ENCODE assay signal across 9 cellular contexts in genomic region chr7:79451580-79451979, GRCh38. TPM values are rescaled to one million over a fixed set of nuclear protein-coding genes. Genes with fewer than 3 reads are reported as not detected.
DNase-seq lines count a peak whose midpoint lies in the region; ATAC-seq, FAIRE-seq and TF ChIP-seq lines count a peak whose summit lies in the region.
"Had no signal": no experiment of that assay in that cellular context is flagged by ENCODE, and none has a peak within 500 bp of the region (broad histone marks: within the 10 kb centered on the region; RNA-seq: fewer than 3 reads in every experiment).

No MANE protein-coding gene starts in this region.

- TF ChIP-seq POLR2A in H54 (IDR thresholded peaks at IDR 0.05; ENCODE audit: low read depth, low read length): no peak

- WGBS in trophoblast cell (ENCODE audit: extremely low coverage, insufficient coverage, insufficient read length): no CpG with 5 or more reads among the region's 8 CpGs

- no peak overlapping the region for H2AK5ac ChIP-seq in trophoblast cell (ENCODE audit: low read length)

- H3K27ac ChIP-seq in CD4-positive, CD25-positive, alpha-beta regulatory T cell (ENCODE audit: insufficient read depth, low read length, poor library complexity, severe bottlenecking): no peak overlapping the region
- no peak overlapping the region for H3K27ac ChIP-seq in trophoblast cell (ENCODE audit: low read depth, low read length)

- no peak overlapping the region for H3K18ac ChIP-seq in trophoblast cell (ENCODE audit: low read length)

- POLR2A ChIA-PET in T-cell (lab: Charles Lee): no interaction called here

- peaks cover 0 to 13% (median 2%) of the 10 kb centered on the region in 4 donors for H3K4me1 Mint-ChIP-seq in CD4-positive, CD25-positive, alpha-beta regulatory T cell
- H3K4me1 Mint-ChIP-seq in T-cell: peaks cover 0 to 19% (median 2%) of the 10 kb centered on the region in 3 donors

- CTCF ChIA-PET in T-cell (lab: Charles Lee): interaction anchor here in 1 of 2 donors (0.6 kb wide), 1 partner anchor 576 kb away, joined by 3 read pairs; no protein-coding TSS in a partner anchor

- FAIRE-seq in H54 (lab: Jason Lieb, UNC): no peak
- FAIRE-seq: G401.6 had no signal

- H3K9me3 Mint-ChIP-seq in CD4-positive, CD25-positive, alpha-beta regulatory T cell: peaks cover 0 to 6% (median 3%) of the 10 kb centered on the region in 7 donors
- H3K9me3 Mint-ChIP-seq in T-cell: peaks cover 0 to 3% (median 0%) of the 10 kb centered on the region in 3 donors
- peaks cover 4 to 12% of the 10 kb centered on the region in 2 donors for H3K9me3 Mint-ChIP-seq in activated naive CD4-positive, alpha-beta T cell treated with anti-CD3 and anti-CD28 coated beads, Interleukin-2, amount 50 U/mL, for 72 hours

- no peak for ATAC-seq in CD4-positive, CD25-positive, alpha-beta regulatory T cell (ENCODE audit: low read depth in 2 of 2)
- ATAC-seq in T-cell (replicated peaks in 1 of 4): no peak
- no peak for ATAC-seq in activated naive CD4-positive, alpha-beta T cell treated with anti-CD3 and anti-CD28 coated beads, Interleukin-2, amount 50 U/mL, for 72 hours

- H3K36me3 Mint-ChIP-seq in CD4-positive, CD25-positive, alpha-beta regulatory T cell: no peaks in the 10 kb centered on the region
- no peaks in the 10 kb centered on the region for H3K36me3 Mint-ChIP-seq in T-cell
- H3K36me3 Mint-ChIP-seq in activated naive CD4-positive, alpha-beta T cell treated with anti-CD3 and anti-CD28 coated beads, Interleukin-2, amount 50 U/mL, for 72 hours: peaks cover 21% of the 10 kb centered on the region in 2 donors

- DNase-seq in CD4-positive, CD25-positive, alpha-beta regulatory T cell: no peak
- DNase-seq in T-cell (no peak), foreskin fibroblast (no peak), trophoblast cell (peak in 1 of 2 donors; percentile 41), NCI-H510A (lab: John Stamatoyannopoulos, UW) (no peak), H54 (ENCODE audit: insufficient read length, low spot score) (no peak), HT-29 (ENCODE audit: low spot score) (no peak)
- DNase-seq in activated naive CD4-positive, alpha-beta T cell treated with anti-CD3 and anti-CD28 coated beads, Interleukin-2, amount 50 U/mL, for 72 hours (ENCODE audit: low spot score in 2 of 2): no peak

- H3K27ac Mint-ChIP-seq in CD4-positive, CD25-positive, alpha-beta regulatory T cell: peak overlapping the region in 1 of 3 donors; percentile 58
- H3K27ac Mint-ChIP-seq in T-cell: no peak overlapping the region
- no peak overlapping the region for H3K27ac Mint-ChIP-seq in activated naive CD4-positive, alpha-beta T cell treated with anti-CD3 and anti-CD28 coated beads, Interleukin-2, amount 50 U/mL, for 72 hours

- H3K14ac ChIP-seq in trophoblast cell (ENCODE audit: low read length): no peak overlapping the region

- no peak overlapping the region for H2BK120ac ChIP-seq in trophoblast cell (ENCODE audit: insufficient read depth, low read length, poor library complexity)

- H2AFZ ChIP-seq in trophoblast cell (ENCODE audit: insufficient read depth, low read length, poor library complexity): no peak overlapping the region

- no peak overlapping the region for H3K4ac ChIP-seq in trophoblast cell (ENCODE audit: low read depth, low read length)

- H3K4me3 ChIP-seq in CD4-positive, CD25-positive, alpha-beta regulatory T cell (ENCODE audit: low read depth, low read length): no peak overlapping the region
- peak overlapping the region; percentile 70 to 90 for H3K4me3 ChIP-seq in foreskin fibroblast (ENCODE audit: low read depth in 1 of 2, low read length in 2 of 2)
- no peak overlapping the region for H3K4me3 ChIP-seq in trophoblast cell (ENCODE audit: low read depth, low read length)

- H3K79me2 ChIP-seq in trophoblast cell (ENCODE audit: control insufficient read depth, insufficient read depth, low read length, poor library complexity): peaks cover 2% of the 10 kb centered on the region

- no peak overlapping the region for H3K23ac ChIP-seq in trophoblast cell (ENCODE audit: low read length)

- H4K12ac ChIP-seq in trophoblast cell (ENCODE audit: low read depth, low read length): no peak overlapping the region

- H3K9me3 ChIP-seq in CD4-positive, CD25-positive, alpha-beta regulatory T cell (ENCODE audit: control insufficient read depth in 2 of 2, low read length in 2 of 2): no peaks in the 10 kb centered on the region
- H3K9me3 ChIP-seq in trophoblast cell (ENCODE audit: insufficient read depth, low read depth, low read length): peaks cover 5% of the 10 kb centered on the region

- no peak overlapping the region for H2BK12ac ChIP-seq in trophoblast cell (ENCODE audit: low read length)

- no peak overlapping the region for H4K8ac ChIP-seq in trophoblast cell (ENCODE audit: low read depth, low read length)

- no peaks in the 10 kb centered on the region for H3K36me3 ChIP-seq in CD4-positive, CD25-positive, alpha-beta regulatory T cell (ENCODE audit: control insufficient read depth, insufficient read depth, low read length)
- H3K36me3 ChIP-seq in trophoblast cell (ENCODE audit: control insufficient read depth in 1 of 2, insufficient read depth in 2 of 2, low read length in 2 of 2): no peaks in the 10 kb centered on the region

- H3K27me3 Mint-ChIP-seq in CD4-positive, CD25-positive, alpha-beta regulatory T cell: peaks cover 13% of the 10 kb centered on the region
- peaks cover 34 to 43% of the 10 kb centered on the region in 2 donors for H3K27me3 Mint-ChIP-seq in T-cell

- H3K4me2 ChIP-seq in trophoblast cell (ENCODE audit: low read length): peak overlapping the region; percentile 80

- TF ChIP-seq CTCF in foreskin fibroblast (IDR thresholded peaks at IDR 0.05; ENCODE audit: low read depth, low read length): no peak

- H3K27me3 ChIP-seq in CD4-positive, CD25-positive, alpha-beta regulatory T cell (ENCODE audit: control insufficient read depth, insufficient read depth, low read length): no peaks in the 10 kb centered on the region
- peaks cover 23% of the 10 kb centered on the region for H3K27me3 ChIP-seq in trophoblast cell (ENCODE audit: insufficient read depth, low read length)

- no peak overlapping the region for H4K91ac ChIP-seq in trophoblast cell (ENCODE audit: low read depth, low read length)

- H3K4me1 ChIP-seq in CD4-positive, CD25-positive, alpha-beta regulatory T cell (ENCODE audit: control insufficient read depth, insufficient read depth, low read length, poor library complexity, severe bottlenecking): no peaks in the 10 kb centered on the region
- H3K4me1 ChIP-seq in trophoblast cell (ENCODE audit: control insufficient read depth in 1 of 2, insufficient read depth in 2 of 2, low read length in 2 of 2): peaks cover 13 to 22% of the 10 kb centered on the region in 2 experiments

- no peak overlapping the region for H3K9ac ChIP-seq in trophoblast cell (ENCODE audit: low read length)

- peaks cover 6% of the 10 kb centered on the region for H3K79me1 ChIP-seq in trophoblast cell (ENCODE audit: low read length)

- H3K4me3 Mint-ChIP-seq in CD4-positive, CD25-positive, alpha-beta regulatory T cell: peak overlapping the region in 3 of 4 donors; percentile 27 to 87 (median 78)
- H3K4me3 Mint-ChIP-seq in T-cell: peak overlapping the region in 2 of 3 donors; percentile 61 to 80

- no peak overlapping the region for H2BK5ac ChIP-seq in trophoblast cell (ENCODE audit: low read depth, low read length, poor library complexity)

RNA-seq across cellular contexts. Expression of gene MAGI2, which starts 1.9 kb away (rescaled TPM):
- total RNA-seq in CD4-positive, CD25-positive, alpha-beta regulatory T cell: not detected
- not detected for polyA plus RNA-seq in CD4-positive, CD25-positive, alpha-beta regulatory T cell
- total RNA-seq in T-cell: under 1 TPM; 0.10 to 0.77 (median 0.22) TPM
- 0.72 and 0.79 TPM in 2 replicates for polyA plus RNA-seq in trophoblast cell (2013)
- total RNA-seq in activated naive CD4-positive, alpha-beta T cell treated with anti-CD3 and anti-CD28 coated beads, Interleukin-2, amount 50 U/mL, for 72 hours: under 1 TPM in 1 of 2 donors, not detected in 1; 0.16 TPM
- total RNA-seq in HT-29 (2014; rRNA removed; shearing (Covaris generic)): 0.08 and 0.23 TPM in 2 replicates

Comparison
In these comparisons a context has a peak if more than half of its experiments do, and no peak if none do; other contexts are left out.
1. H3K4me3 ChIP-seq: peak in foreskin fibroblast (2 of 2); none in CD4-positive, CD25-positive, alpha-beta regulatory T cell (single experiment) and trophoblast cell (single experiment).